ENCODE assay signal across 24 cellular contexts in the genomic region with DNA sequence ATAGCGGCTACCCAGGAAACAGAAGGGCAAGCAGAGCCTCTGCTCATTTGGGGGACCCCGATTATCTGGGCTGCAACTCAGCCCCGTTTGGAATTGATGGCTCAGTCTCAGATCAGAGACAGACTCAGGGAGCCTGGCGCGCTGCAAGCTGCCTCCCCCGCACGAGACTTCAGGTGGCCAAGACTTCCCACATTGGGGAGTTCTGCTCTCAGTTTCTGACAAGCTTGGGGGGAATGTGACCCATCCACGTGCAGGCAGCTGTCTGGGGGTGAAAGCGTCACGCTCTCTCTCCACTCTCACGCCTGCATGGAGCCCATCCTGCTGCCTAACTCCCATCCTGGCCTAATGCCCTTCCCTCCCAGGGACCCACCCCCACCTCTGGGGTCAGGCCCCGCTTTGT.
DNase-seq lines count a peak whose midpoint lies in the region; ATAC-seq and TF ChIP-seq lines count a peak whose summit lies in the region.
"Had no signal": no experiment of that assay in that cellular context is flagged by ENCODE, and none has a peak within 500 bp of the region (broad histone marks: within the 10 kb centered on the region; RNA-seq: fewer than 3 reads in every experiment).

No MANE protein-coding gene starts in this region.

- no peaks in the 10 kb centered on the region for H3K36me3 ChIP-seq in BLaER1 treated with 17β-estradiol and CSF1 and Interleukin-3, amounts not matched to agents 10 nM and 100 nM
- H3K36me3 ChIP-seq in WERI-Rb-1, result no peaks in the 10 kb centered on the region
- no peaks in the 10 kb centered on the region for H3K36me3 ChIP-seq in mesendoderm (ENCODE audit: control insufficient read depth, insufficient read depth, low read length)

- H3K23ac ChIP-seq in mesendoderm (ENCODE audit: low read length), result no peak overlapping the region

- H3K56ac ChIP-seq in mesendoderm (ENCODE audit: low read length), result peak overlapping the region; percentile 42

- H4K5ac ChIP-seq in mesendoderm (ENCODE audit: low read length), result no peak overlapping the region

- no peak overlapping the region for H2BK5ac ChIP-seq in mesendoderm (ENCODE audit: low read length)

- peak overlapping the region in 2 of 11 experiments; percentile 16 to 17; a peak in 1 of 22 replicates for H3K27ac ChIP-seq in BLaER1 treated with 17β-estradiol and CSF1 and Interleukin-3, amounts not matched to agents 10 nM and 100 nM
- H3K27ac ChIP-seq in WERI-Rb-1, result peak overlapping the region; percentile 97
- no peak overlapping the region for H3K27ac ChIP-seq in mesendoderm (ENCODE audit: low read depth, low read length)
- H3K27ac ChIP-seq: SK-N-MC had no signal

- no peak overlapping the region for H2BK15ac ChIP-seq in mesendoderm (replicated peaks; ENCODE audit: low read depth)

- H3K27me3 Mint-ChIP-seq in natural killer cell treated with Interleukin-12 subunit alpha and Interleukin-12 subunit beta and Interleukin-15 and Interleukin-18, amount 100 ng/mL, for 72 hours, result peaks cover 4 to 15% of the 10 kb centered on the region in 2 donors

- ATAC-seq in natural killer cell treated with Interleukin-12 subunit alpha and Interleukin-12 subunit beta and Interleukin-15 and Interleukin-18, amount 100 ng/mL, for 72 hours, result no peak
- ATAC-seq: GM12878, HCT116 had no signal

- H3K27ac Mint-ChIP-seq in natural killer cell treated with Interleukin-12 subunit alpha and Interleukin-12 subunit beta and Interleukin-15 and Interleukin-18, amount 100 ng/mL, for 72 hours, result peak overlapping the region in 1 of 2 donors; percentile 55

- peak overlapping the region in 4 of 11 experiments; percentile 20 to 49 (median 27); a peak in 5 of 22 replicates for H3K9ac ChIP-seq in BLaER1 treated with 17β-estradiol and CSF1 and Interleukin-3, amounts not matched to agents 10 nM and 100 nM
- H3K9ac ChIP-seq in mesendoderm (ENCODE audit: low read length), result no peak overlapping the region

- H3K4me1 ChIP-seq in BLaER1 treated with 17β-estradiol and CSF1 and Interleukin-3, amounts not matched to agents 10 nM and 100 nM, result peaks cover 32 to 100% (median 99%) of the 10 kb centered on the region in 10 experiments
- peaks cover 3% of the 10 kb centered on the region for H3K4me1 ChIP-seq in mesendoderm (ENCODE audit: control insufficient read depth, low read depth, low read length)

- H3K9me3 ChIP-seq in BLaER1 treated with 17β-estradiol and CSF1 and Interleukin-3, amounts not matched to agents 10 nM and 100 nM (replicated peaks in 1 of 11), result no peaks in the 10 kb centered on the region
- no peaks in the 10 kb centered on the region for H3K9me3 ChIP-seq in WERI-Rb-1 (ENCODE audit: severe bottlenecking)

- H3K4me2 ChIP-seq in BLaER1 treated with 17β-estradiol and CSF1 and Interleukin-3, amounts not matched to agents 10 nM and 100 nM, result peak overlapping the region in 9 of 11 experiments; percentile 20 to 100 (median 95); a peak in 17 of 22 replicates
- H3K4me2 ChIP-seq in mesendoderm (ENCODE audit: low read length), result no peak overlapping the region

- H3K4me1 Mint-ChIP-seq in natural killer cell treated with Interleukin-12 subunit alpha and Interleukin-12 subunit beta and Interleukin-15 and Interleukin-18, amount 100 ng/mL, for 72 hours (ENCODE audit: low read depth in 2 of 2), result peaks cover 0 to 2% of the 10 kb centered on the region in 2 donors

- no peak overlapping the region for H3K4ac ChIP-seq in mesendoderm (ENCODE audit: low read depth, low read length)

- no peak overlapping the region for H2AK5ac ChIP-seq in mesendoderm (ENCODE audit: low read length)

- no peak overlapping the region for H3K4me3 ChIP-seq in BLaER1 treated with 17β-estradiol and CSF1 and Interleukin-3, amounts not matched to agents 10 nM and 100 nM
- no peak overlapping the region for H3K4me3 ChIP-seq in WERI-Rb-1 (ENCODE audit: low read depth, low read length)
- no peak overlapping the region for H3K4me3 ChIP-seq in mesendoderm (ENCODE audit: low read length)
- H3K4me3 ChIP-seq: GM12878, SK-N-MC had no signal

- H4K20me1 ChIP-seq in BLaER1 treated with 17β-estradiol and CSF1 and Interleukin-3, amounts not matched to agents 10 nM and 100 nM, result peaks cover 0 to 8% (median 0%) of the 10 kb centered on the region in 11 experiments; a peak in 2 of 22 replicates

- intact Hi-C loops in posterior cingulate gyrus (cut with DNase I), result no loop called here

- WGBS in mesendoderm (ENCODE audit: extremely low coverage, insufficient coverage, low lambda C conversion rate), result no CpG with 5 or more reads among the region's 12 CpGs

- no peak overlapping the region for H3K18ac ChIP-seq in mesendoderm (ENCODE audit: low read length)

- no peak overlapping the region for H4K8ac ChIP-seq in mesendoderm (ENCODE audit: low read depth, low read length)

- no peak overlapping the region for H3K4me3 Mint-ChIP-seq in natural killer cell treated with Interleukin-12 subunit alpha and Interleukin-12 subunit beta and Interleukin-15 and Interleukin-18, amount 100 ng/mL, for 72 hours

- no peaks in the 10 kb centered on the region for H3K36me3 Mint-ChIP-seq in natural killer cell treated with Interleukin-12 subunit alpha and Interleukin-12 subunit beta and Interleukin-15 and Interleukin-18, amount 100 ng/mL, for 72 hours
- H3K36me3 Mint-ChIP-seq: CD14-positive monocyte had no signal

- H3K79me2 ChIP-seq in mesendoderm (ENCODE audit: control insufficient read depth, insufficient read depth, low read length), result no peaks in the 10 kb centered on the region

- H2BK120ac ChIP-seq in mesendoderm (ENCODE audit: low read depth, low read length), result no peak overlapping the region

- no peaks in the 10 kb centered on the region for H3K79me1 ChIP-seq in mesendoderm (ENCODE audit: low read length)

- H3K9me3 Mint-ChIP-seq in natural killer cell treated with Interleukin-12 subunit alpha and Interleukin-12 subunit beta and Interleukin-15 and Interleukin-18, amount 100 ng/mL, for 72 hours, result no peaks in the 10 kb centered on the region

- TF ChIP-seq CTCF in WERI-Rb-1 (IDR thresholded peaks at IDR 0.05; ENCODE audit: low read depth, low read length), result no peak

- no peak for DNase-seq in WERI-Rb-1
- DNase-seq in mesendoderm, result no peak
- DNase-seq in posterior cingulate gyrus, result peak in 7 of 10 donors; percentile 41 to 92 (median 70)
- no peak for DNase-seq in natural killer cell treated with Interleukin-12 subunit alpha and Interleukin-12 subunit beta and Interleukin-15 and Interleukin-18, amount 100 ng/mL, for 72 hours (ENCODE audit: low spot score)
- no peak for DNase-seq in NCI-H748 treated with DMSO at 0.1 percent for 48 hours (lab: John Stamatoyannopoulos, UW)
- DNase-seq in T-helper 2 cell, result no peak
- no peak for DNase-seq in DMS 273 (lab: John Stamatoyannopoulos, UW; ENCODE audit: unreplicated experiment)
- DNase-seq: AML-193, DMS79, IMR-90, Karpas-422, NCI-H1417, NCI-H1694 treated with DMSO at 0.1 percent for 48 hours, NCI-H2081 treated with DMSO at 0.1 percent for 48 hours, NCI-H446, NCI-H526, RPMI8226, SHP77 treated with DMSO at 0.1 percent for 48 hours, SW 1271 had no signal

- peaks cover 0 to 79% (median 0%) of the 10 kb centered on the region in 11 experiments; a peak in 7 of 22 replicates for H3K27me3 ChIP-seq in BLaER1 treated with 17β-estradiol and CSF1 and Interleukin-3, amounts not matched to agents 10 nM and 100 nM
- H3K27me3 ChIP-seq in WERI-Rb-1 (ENCODE audit: insufficient read depth, low read depth, severe bottlenecking) (no peaks in the 10 kb centered on the region), mesendoderm (ENCODE audit: insufficient read depth, low read length, poor library complexity) (no peaks in the 10 kb centered on the region)

Comparison
In these comparisons a context has a peak if more than half of its experiments do, and no peak if none do; other contexts are left out.
1. DNase-seq: peak in posterior cingulate gyrus (7 of 10); none in WERI-Rb-1 (single experiment), mesendoderm (single experiment), natural killer cell treated with Interleukin-12 subunit alpha and Interleukin-12 subunit beta and Interleukin-15 and Interleukin-18, amount 100 ng/mL, for 72 hours (single experiment), NCI-H748 treated with DMSO at 0.1 percent for 48 hours (single experiment), T-helper 2 cell (0 of 5) and DMS 273 (single experiment).